9 cellular contexts compared by ENCODE assay signal in genomic region chr12:6791931-6792520, GRCh38. TPM values are rescaled to one million over a fixed set of nuclear protein-coding genes. Genes with fewer than 3 reads are reported as not detected.
DNase-seq lines count a peak whose midpoint lies in the region; TF ChIP-seq lines count a peak whose summit lies in the region.
"Had no signal": no experiment of that assay in that cellular context is flagged by ENCODE, and none has a peak within 500 bp of the region (broad histone marks: within the 10 kb centered on the region; RNA-seq: fewer than 3 reads in every experiment).

No MANE protein-coding gene starts in this region.

- peaks cover 3% of the 10 kb centered on the region for H3K36me3 ChIP-seq in CD8-positive, alpha-beta memory T cell (ENCODE audit: insufficient read depth, low read length)
- H3K36me3 ChIP-seq in OCI-LY7 (ENCODE audit: insufficient read depth, low read length) (no peaks in the 10 kb centered on the region), duodenal mucosa (ENCODE audit: control insufficient read depth in 1 of 2, insufficient read depth in 2 of 2, low read length in 2 of 2) (peaks cover 0 to 5% of the 10 kb centered on the region in 2 donors), parathyroid adenoma (ENCODE audit: control insufficient read depth, insufficient read depth, low read length) (no peaks in the 10 kb centered on the region)

- no TSS peak for BruUV-seq in OCI-LY7 (replicated peaks; lab: Mats Ljungman, UMichigan)

- CTCF ChIA-PET in CD8-positive, alpha-beta memory T cell (lab: Charles Lee), result interaction anchor here (1.0 to 2.5 kb wide), 5 partner anchors 10 to 38 kb away, joined by 4 to 11 read pairs (median 4); no protein-coding TSS in a partner anchor
- CTCF ChIA-PET in OCI-LY7 (lab: Charles Lee; ENCODE audit: unreplicated experiment), result interaction anchor here (0.6 to 1.1 kb wide), 2 partner anchors 14 to 39 kb away, joined by 3 to 4 read pairs; partner anchors contain the start of gene MLF2

- no peaks in the 10 kb centered on the region for H3K9me3 Mint-ChIP-seq in CD8-positive, alpha-beta memory T cell

- intact Hi-C loops in OCI-LY7 (cut with micrococcal nuclease; ENCODE audit: unreplicated experiment), result no loop called here

- H2AFZ ChIP-seq in OCI-LY7 (ENCODE audit: low read length), result peak overlapping the region; percentile 27
- H2AFZ ChIP-seq in parathyroid adenoma, result peak overlapping the region; percentile 65

- H3K27ac Mint-ChIP-seq in CD8-positive, alpha-beta memory T cell, result peak overlapping the region in 1 of 8 donors; percentile 85

- no peak for DNase-seq in CD8-positive, alpha-beta memory T cell
- DNase-seq in OCI-LY7 (ENCODE audit: low spot score), result no peak
- no peak for DNase-seq in medulla oblongata (ENCODE audit: extremely low spot score)
- DNase-seq in hippocampal formation (lab: John Stamatoyannopoulos, UW), result no peak
- no peak for DNase-seq in DMS 273 (lab: John Stamatoyannopoulos, UW; ENCODE audit: unreplicated experiment)
- no peak for DNase-seq in NCI-H1436 treated with DMSO at 0.1 percent for 48 hours (lab: John Stamatoyannopoulos, UW)

- no peaks in the 10 kb centered on the region for H3K79me2 ChIP-seq in OCI-LY7 (ENCODE audit: insufficient read depth, low read depth, low read length)
- peaks cover 23% of the 10 kb centered on the region for H3K79me2 ChIP-seq in parathyroid adenoma

- H3K27ac ChIP-seq in CD8-positive, alpha-beta memory T cell (ENCODE audit: low read depth, low read length), result no peak overlapping the region
- H3K27ac ChIP-seq in OCI-LY7 (ENCODE audit: low read depth, low read length, poor library complexity, severe bottlenecking) (no peak overlapping the region), duodenal mucosa (ENCODE audit: low read depth, low read length) (no peak overlapping the region), parathyroid adenoma (peak overlapping the region; percentile 8)
- H3K27ac ChIP-seq: epithelial cell of prostate had no signal

- H3K4me1 ChIP-seq in CD8-positive, alpha-beta memory T cell (ENCODE audit: insufficient read depth, low read length), result peaks cover 25% of the 10 kb centered on the region
- H3K4me1 ChIP-seq in OCI-LY7 (ENCODE audit: insufficient read depth, low read length, poor library complexity, severe bottlenecking) (peaks cover 17% of the 10 kb centered on the region), duodenal mucosa (ENCODE audit: control insufficient read depth in 1 of 2, insufficient read depth in 2 of 2, low read length in 2 of 2) (peaks cover 0 to 19% of the 10 kb centered on the region in 2 donors), parathyroid adenoma (peaks cover 19% of the 10 kb centered on the region)

- H3K4me2 ChIP-seq in OCI-LY7 (ENCODE audit: low read length) (peak overlapping the region; percentile 1; the same call in 1 of the 2 replicates), parathyroid adenoma (ENCODE audit: low read length) (no peak overlapping the region)

- no peaks in the 10 kb centered on the region for H3K9me2 ChIP-seq in OCI-LY7 (ENCODE audit: insufficient read depth, low read length)

- peaks cover 7 to 26% of the 10 kb centered on the region in 2 donors for H3K27me3 Mint-ChIP-seq in CD8-positive, alpha-beta memory T cell

- H3K36me3 Mint-ChIP-seq in CD8-positive, alpha-beta memory T cell, result no peaks in the 10 kb centered on the region

- peak overlapping the region; percentile 6 to 38 for H3K9ac ChIP-seq in duodenal mucosa (ENCODE audit: low read depth in 1 of 2, low read length in 2 of 2)
- H3K9ac ChIP-seq in parathyroid adenoma, result no peak overlapping the region

- POLR2A ChIA-PET in CD8-positive, alpha-beta memory T cell (lab: Charles Lee), result interaction anchor here (1.4 kb wide), 1 partner anchor 39 kb away, joined by 3 read pairs; the partner anchor contains the start of gene MLF2
- POLR2A ChIA-PET in OCI-LY7 (lab: Charles Lee), result interaction anchor here (1.1 to 2.0 kb wide), 2 partner anchors 9 to 17 kb away, joined by 3 to 7 read pairs; no protein-coding TSS in a partner anchor

- TF ChIP-seq CTCF in OCI-LY7 (conservative IDR thresholded peaks at IDR 0.05; ENCODE audit: low read length) (no peak), parathyroid adenoma (IDR thresholded peaks at IDR 0.05) (no peak)

- no peaks in the 10 kb centered on the region for H3K9me3 ChIP-seq in CD8-positive, alpha-beta memory T cell (ENCODE audit: low read length)
- no peaks in the 10 kb centered on the region for H3K9me3 ChIP-seq in OCI-LY7 (ENCODE audit: low read length)
- H3K9me3 ChIP-seq in duodenal mucosa (ENCODE audit: control insufficient read depth in 1 of 2, low read length in 2 of 2), result no peaks in the 10 kb centered on the region
- H3K9me3 ChIP-seq in parathyroid adenoma (ENCODE audit: control insufficient read depth, low read length), result no peaks in the 10 kb centered on the region

- peak overlapping the region; percentile 42 for H3K4me3 ChIP-seq in CD8-positive, alpha-beta memory T cell (ENCODE audit: low read length)
- H3K4me3 ChIP-seq in OCI-LY7 (ENCODE audit: low read depth, low read length, poor library complexity, severe bottlenecking), result no peak overlapping the region
- H3K4me3 ChIP-seq in duodenal mucosa (ENCODE audit: low read depth in 1 of 2, low read length in 2 of 2), result peak overlapping the region; percentile 19 to 43
- H3K4me3 ChIP-seq in parathyroid adenoma (ENCODE audit: low read depth, low read length), result no peak overlapping the region

- H4K20me1 ChIP-seq in OCI-LY7 (ENCODE audit: insufficient read depth, low read length), result no peaks in the 10 kb centered on the region

- H3K27me3 ChIP-seq in CD8-positive, alpha-beta memory T cell (ENCODE audit: insufficient read depth, low read length, poor library complexity, severe bottlenecking), result no peaks in the 10 kb centered on the region
- H3K27me3 ChIP-seq in duodenal mucosa (ENCODE audit: control insufficient read depth in 1 of 2, insufficient read depth in 2 of 2, low read length in 2 of 2) (peaks cover 0 to 3% of the 10 kb centered on the region in 2 donors), parathyroid adenoma (ENCODE audit: control insufficient read depth, insufficient read depth, low read length) (no peaks in the 10 kb centered on the region)

- H3K4me3 Mint-ChIP-seq in CD8-positive, alpha-beta memory T cell, result no peak overlapping the region

- H3K4me1 Mint-ChIP-seq in CD8-positive, alpha-beta memory T cell, result peaks cover 11 to 19% (median 12%) of the 10 kb centered on the region in 3 donors

RNA-seq across cellular contexts. Expression of gene CD4, which starts 2.7 kb away (rescaled TPM):
- total RNA-seq in CD8-positive, alpha-beta memory T cell, result 1 to 10 TPM; 1.2 to 1.8 TPM
- polyA plus RNA-seq in CD8-positive, alpha-beta memory T cell, result 0.30 TPM
- not detected in 2 replicates for total RNA-seq in OCI-LY7 (2014; rRNA removed; shearing (Covaris generic))
- total RNA-seq in OCI-LY7 (2022), result not detected in 2 replicates

RNA-seq across cellular contexts. Expression of gene LAG3, which starts 19.7 kb away (rescaled TPM):
- 100 to 1,000 TPM; 236 to 245 TPM for total RNA-seq in CD8-positive, alpha-beta memory T cell
- 37.3 TPM for polyA plus RNA-seq in CD8-positive, alpha-beta memory T cell
- 0.19 and 0.62 TPM in 2 replicates for total RNA-seq in OCI-LY7 (2014; rRNA removed; shearing (Covaris generic))
- 0.26 TPM in 1 of 2 replicates, not detected in the other for total RNA-seq in OCI-LY7 (2022)

RNA-seq across cellular contexts. Expression of gene PTMS, which starts 25.9 kb away (rescaled TPM):
- total RNA-seq in CD8-positive, alpha-beta memory T cell, result 10 to 100 TPM; 75.3 to 87.2 TPM
- 10.9 TPM for polyA plus RNA-seq in CD8-positive, alpha-beta memory T cell
- total RNA-seq in OCI-LY7 (2014; rRNA removed; shearing (Covaris generic)), result 6.3 and 7.8 TPM in 2 replicates
- total RNA-seq in OCI-LY7 (2022), result 9.8 and 11.8 TPM in 2 replicates

RNA-seq across cellular contexts. Expression of gene GPR162, which starts 29.6 kb away (rescaled TPM):
- total RNA-seq in CD8-positive, alpha-beta memory T cell, result under 1 TPM in 1 of 2 experiments, not detected in 1; 0.11 TPM
- not detected for polyA plus RNA-seq in CD8-positive, alpha-beta memory T cell
- not detected in 2 replicates for total RNA-seq in OCI-LY7 (2014; rRNA removed; shearing (Covaris generic))
- not detected in 2 replicates for total RNA-seq in OCI-LY7 (2022)

RNA-seq across cellular contexts. Expression of gene P3H3, which starts 36.2 kb away (rescaled TPM):
- 1 to 10 TPM; 2.4 to 2.5 TPM for total RNA-seq in CD8-positive, alpha-beta memory T cell
- polyA plus RNA-seq in CD8-positive, alpha-beta memory T cell, result 2.9 TPM
- total RNA-seq in OCI-LY7 (2014; rRNA removed; shearing (Covaris generic)), result 0.54 and 1.0 TPM in 2 replicates
- total RNA-seq in OCI-LY7 (2022), result 0.50 and 0.93 TPM in 2 replicates

Comparison
In these comparisons a context has a peak if more than half of its experiments do, and no peak if none do; other contexts are left out.
1. H3K4me3 ChIP-seq: peak in CD8-positive, alpha-beta memory T cell (single experiment) and duodenal mucosa (2 of 2); none in OCI-LY7 (single experiment) and parathyroid adenoma (single experiment).
2. RNA of gene LAG3, which starts 19.7 kb away (total RNA-seq): 236 to 245 TPM in CD8-positive, alpha-beta memory T cell; 0.19 to 0.62 TPM in OCI-LY7; every median in the first group is over 100 times any median in the second.
3. RNA of gene PTMS, which starts 25.9 kb away (total RNA-seq): 75.3 to 87.2 TPM in CD8-positive, alpha-beta memory T cell; 6.3 to 11.8 TPM in OCI-LY7; every median in the first group is over 4 times any median in the second.